In genomic region chr2:246489-247145, GRCh38 we compare ENCODE assay signal across 8 cellular contexts. TPM values are rescaled to one million over a fixed set of nuclear protein-coding genes. Genes with fewer than 3 reads are reported as not detected.
DNase-seq lines count a peak whose midpoint lies in the region; ATAC-seq, FAIRE-seq and TF ChIP-seq lines count a peak whose summit lies in the region.

No MANE protein-coding gene starts in this region.

- H4K20me1 ChIP-seq in neural progenitor cell (ENCODE audit: low read depth) = no peaks in the 10 kb centered on the region

- POLR2A ChIA-PET in AG04449 (lab: Yijun Ruan, JAX) = no interaction called here

- H3K79me2 ChIP-seq in neural progenitor cell (ENCODE audit: low read depth) = no peaks in the 10 kb centered on the region

- no peaks in the 10 kb centered on the region for H3F3A ChIP-seq in neural progenitor cell (ENCODE audit: low read depth)

- no peaks in the 10 kb centered on the region for H3K9me3 Mint-ChIP-seq in neural progenitor cell

- no peak overlapping the region for H3K4me2 ChIP-seq in neural progenitor cell

- DNase-seq in AG04449 (ENCODE audit: low read depth, low spot score) (peak; percentile 45), G401 (ENCODE audit: low spot score) (peak; percentile 54), HT-29 (ENCODE audit: low spot score) (peak; percentile 79), RCC 7860 (ENCODE audit: low spot score) (peak; percentile 17), epithelial cell of esophagus (ENCODE audit: low read depth) (peak; percentile 68), neural progenitor cell (ENCODE audit: low spot score) (peak; percentile 58)

- H3K4me3 ChIP-seq in AG04449 (ENCODE audit: low read depth, low read length) (no peak overlapping the region), epithelial cell of esophagus (ENCODE audit: low read length) (no peak overlapping the region), neural progenitor cell (no peak overlapping the region)

- no peak for FAIRE-seq in RCC 7860 (lab: Jason Lieb, UNC)

- TF ChIP-seq CTCF in AG04449 (IDR thresholded peaks at IDR 0.05; ENCODE audit: insufficient read depth, low read length, missing control alignments) (peak; percentile 57), epithelial cell of esophagus (IDR thresholded peaks at IDR 0.05; ENCODE audit: insufficient read depth, low read depth, low read length, missing control alignments) (peak; percentile 59), neural progenitor cell (IDR thresholded peaks at IDR 0.05) (peak; percentile 69)

- H3K27me3 Mint-ChIP-seq in neural progenitor cell (ENCODE audit: insufficient read depth, low read depth) = no peaks in the 10 kb centered on the region

- CTCF ChIA-PET in AG04449 (lab: Yijun Ruan, JAX) = interaction anchor here (0.8 to 7.1 kb wide), 21 partner anchors 8 to 1302 kb away, joined by 3 to 99 read pairs (median 4); partner anchors contain the start of gene ALKAL2

- H3K4me1 ChIP-seq in neural progenitor cell = no peaks in the 10 kb centered on the region

- H3K9ac ChIP-seq in neural progenitor cell = no peak overlapping the region

- no peak overlapping the region for H3K27ac ChIP-seq in neural progenitor cell

- H3K4me3 Mint-ChIP-seq in neural progenitor cell = no peak overlapping the region

- no peaks in the 10 kb centered on the region for H3K27me3 ChIP-seq in neural progenitor cell

- no peak overlapping the region for H2AFZ ChIP-seq in neural progenitor cell (replicated peaks)

- in situ Hi-C loops in G401 (cut with HindIII; ENCODE audit: low sequenced_read_pairs) = no loop called here

- peaks cover 30% of the 10 kb centered on the region for H3K36me3 Mint-ChIP-seq in neural progenitor cell

- H3K36me3 ChIP-seq in neural progenitor cell = no peaks in the 10 kb centered on the region

- H3K4me1 Mint-ChIP-seq in neural progenitor cell = no peaks in the 10 kb centered on the region

- no peak overlapping the region for H3K27ac Mint-ChIP-seq in neural progenitor cell

- no peaks in the 10 kb centered on the region for H3K9me3 ChIP-seq in neural progenitor cell (ENCODE audit: low read depth)

- no peak for ATAC-seq in GM21447 (IDR thresholded peaks at IDR 0.05; ENCODE audit: unreplicated experiment)
- ATAC-seq in GM18517 (IDR thresholded peaks at IDR 0.05; ENCODE audit: unreplicated experiment) = no peak

RNA-seq across cellular contexts. Expression of gene SH3YL1, which starts 17.2 kb away (rescaled TPM):
- total RNA-seq in G401 (2014; rRNA removed; shearing (Covaris generic)) = 6.1 and 20.4 TPM in 2 replicates
- total RNA-seq in HT-29 (2014; rRNA removed; shearing (Covaris generic)) = 33.6 and 36.9 TPM in 2 replicates
- total RNA-seq in neural progenitor cell (ENCODE audit: low replicate concordance) = 24.3 and 47.9 TPM in 2 replicates

RNA-seq across cellular contexts. Expression of gene ACP1, which starts 18.1 kb away (rescaled TPM):
- 170 and 198 TPM in 2 replicates for total RNA-seq in G401 (2014; rRNA removed; shearing (Covaris generic))
- 114 and 136 TPM in 2 replicates for total RNA-seq in HT-29 (2014; rRNA removed; shearing (Covaris generic))
- 173 and 236 TPM in 2 replicates for total RNA-seq in neural progenitor cell (ENCODE audit: low replicate concordance)

RNA-seq across cellular contexts. Expression of gene ALKAL2, which starts 41.3 kb away (rescaled TPM):
- not detected in 2 replicates for total RNA-seq in G401 (2014; rRNA removed; shearing (Covaris generic))
- total RNA-seq in HT-29 (2014; rRNA removed; shearing (Covaris generic)) = not detected in 2 replicates
- total RNA-seq in neural progenitor cell (ENCODE audit: low replicate concordance) = not detected in 2 replicates

Comparison
In these comparisons a context has a peak if more than half of its experiments do, and no peak if none do; other contexts are left out.
1. DNase-seq: peak in every context shown above with its lines; median percentile 79 in HT-29; 68 in epithelial cell of esophagus; 58 in neural progenitor cell; 54 in G401; 45 in AG04449; 17 in RCC 7860.